10 cellular contexts compared by ENCODE assay signal in genomic region chr17:77366558-77367245, GRCh38.
DNase-seq lines count a peak whose midpoint lies in the region; ATAC-seq and TF ChIP-seq lines count a peak whose summit lies in the region.
"Had no signal": no experiment of that assay in that cellular context is flagged by ENCODE, and none has a peak within 500 bp of the region (broad histone marks: within the 10 kb centered on the region; RNA-seq: fewer than 3 reads in every experiment).

No MANE protein-coding gene starts in this region.

- peaks cover 32% of the 10 kb centered on the region for H4K20me1 ChIP-seq in PC-3 (ENCODE audit: low read length)

- H3K4me1 Mint-ChIP-seq in activated B cell treated with CpG ODN at 0.5 μM for 24 hours: peaks cover 49% of the 10 kb centered on the region

- no peaks in the 10 kb centered on the region for H3K9me3 ChIP-seq in right atrium auricular region
- H3K9me3 ChIP-seq in PC-3 (ENCODE audit: low read length): no peaks in the 10 kb centered on the region
- H3K9me3 ChIP-seq in BE2C: no peaks in the 10 kb centered on the region
- H3K9me3 ChIP-seq: HAP-1 had no signal

- no peaks in the 10 kb centered on the region for H3K9me3 Mint-ChIP-seq in activated B cell treated with CpG ODN at 0.5 μM for 24 hours

- H3K27ac Mint-ChIP-seq in activated B cell treated with CpG ODN at 0.5 μM for 24 hours: peak overlapping the region; percentile 50

- DNase-seq in NCI-H524 (lab: John Stamatoyannopoulos, UW) (peak; percentile 68 to 81), NCI-H524 treated with DMSO at 0.1 percent for 48 hours (lab: John Stamatoyannopoulos, UW) (no peak), activated B cell treated with CpG ODN at 0.5 μM for 24 hours (no peak), right atrium auricular region (ENCODE audit: low spot score) (no peak), PC-3 (no peak), BE2C (no peak), amygdala (lab: John Stamatoyannopoulos, UW) (no peak)
- DNase-seq: activated gamma-delta T cell had no signal

- no peak overlapping the region for H3K4me3 Mint-ChIP-seq in activated B cell treated with CpG ODN at 0.5 μM for 24 hours

- H3K9ac ChIP-seq in PC-3 (ENCODE audit: low read length): no peak overlapping the region

- intact Hi-C loops in activated B cell treated with CpG ODN at 0.5 μM for 24 hours (cut with micrococcal nuclease) (no loop called here), PC-3 (cut with micrococcal nuclease) (no loop called here)

- no peaks in the 10 kb centered on the region for H3K36me3 ChIP-seq in right atrium auricular region
- peaks cover 6% of the 10 kb centered on the region; the same call in 1 of the 2 replicates for H3K36me3 ChIP-seq in PC-3 (ENCODE audit: low read depth, low read length)
- no peaks in the 10 kb centered on the region for H3K36me3 ChIP-seq in BE2C
- H3K36me3 ChIP-seq: HAP-1 had no signal

- H3K9me2 ChIP-seq in PC-3 (replicated peaks; ENCODE audit: low read length): no peaks in the 10 kb centered on the region

- no peaks in the 10 kb centered on the region for H3K36me3 Mint-ChIP-seq in activated B cell treated with CpG ODN at 0.5 μM for 24 hours (ENCODE audit: low read depth)

- H3K79me2 ChIP-seq in PC-3 (ENCODE audit: low read length): peaks cover 95% of the 10 kb centered on the region

- H3K27me3 Mint-ChIP-seq in activated B cell treated with CpG ODN at 0.5 μM for 24 hours: no peaks in the 10 kb centered on the region

- H3K4me3 ChIP-seq in right atrium auricular region (no peak overlapping the region), PC-3 (ENCODE audit: low read length) (no peak overlapping the region), BE2C (ENCODE audit: low read depth, low read length) (no peak overlapping the region)
- H3K4me3 ChIP-seq: HAP-1 had no signal

- no peaks in the 10 kb centered on the region for H3F3A ChIP-seq in PC-3 (ENCODE audit: low read length, unreplicated experiment)

- H3K4me1 ChIP-seq in right atrium auricular region (peaks cover 0 to 52% of the 10 kb centered on the region in 2 donors), PC-3 (ENCODE audit: insufficient read depth, low read length) (peaks cover 39% of the 10 kb centered on the region), BE2C (peaks cover 30% of the 10 kb centered on the region)
- H3K4me1 ChIP-seq: HAP-1 had no signal

- H3K27me3 ChIP-seq in right atrium auricular region: no peaks in the 10 kb centered on the region
- H3K27me3 ChIP-seq in PC-3 (ENCODE audit: low read length): no peaks in the 10 kb centered on the region
- H3K27me3 ChIP-seq in BE2C: no peaks in the 10 kb centered on the region

- peak; percentile 77 for ATAC-seq in activated B cell treated with CpG ODN at 0.5 μM for 24 hours (ENCODE audit: low read depth)
- ATAC-seq in PC-3: no peak

- no peak overlapping the region for H3K4me2 ChIP-seq in PC-3 (ENCODE audit: low read length)

- TF ChIP-seq CTCF in activated B cell treated with CpG ODN at 0.5 μM for 24 hours (IDR thresholded peaks at IDR 0.05): no peak
- TF ChIP-seq CTCF in right atrium auricular region (IDR thresholded peaks at IDR 0.05): no peak
- no peak for TF ChIP-seq CTCF in PC-3 (conservative IDR thresholded peaks at IDR 0.05; ENCODE audit: low read depth, low read length)
- TF ChIP-seq CTCF in BE2C (IDR thresholded peaks at IDR 0.05; ENCODE audit: low read depth, low read length): no peak

- BruUV-seq in PC-3 (replicated peaks; lab: Mats Ljungman, UMichigan): no TSS peak

- H3K27ac ChIP-seq in right atrium auricular region (peak overlapping the region; percentile 64 to 73), temporal lobe (ENCODE audit: low read depth, low read length) (peak overlapping the region; percentile 68), PC-3 (ENCODE audit: low read length) (no peak overlapping the region; the same call in 1 of the 2 replicates)

- CTCF ChIA-PET in activated B cell treated with CpG ODN at 0.5 μM for 24 hours (lab: Charles Lee): no interaction called here
- CTCF ChIA-PET in PC-3 (lab: Charles Lee): no interaction called here

- POLR2A ChIA-PET in activated B cell treated with CpG ODN at 0.5 μM for 24 hours (lab: Charles Lee): interaction anchor here (0.6 to 1.1 kb wide), 2 partner anchors 11 to 289 kb away, joined by 3 read pairs; no protein-coding TSS in a partner anchor
- POLR2A ChIA-PET in PC-3 (lab: Charles Lee; ENCODE audit: unreplicated experiment): interaction anchor here (0.6 kb wide), 1 partner anchor 44 kb away, joined by 3 read pairs; no protein-coding TSS in a partner anchor

- no peak overlapping the region for H2AFZ ChIP-seq in PC-3 (ENCODE audit: low read length)

Comparison
In these comparisons a context has a peak if more than half of its experiments do, and no peak if none do; other contexts are left out.
1. DNase-seq: peak in NCI-H524 (2 of 2); none in NCI-H524 treated with DMSO at 0.1 percent for 48 hours (single experiment), activated B cell treated with CpG ODN at 0.5 μM for 24 hours (single experiment), right atrium auricular region (single experiment), PC-3 (single experiment), BE2C (single experiment) and amygdala (0 of 56).